2 cellular contexts compared by ENCODE assay signal in genomic region chr13:39072842-39073241, GRCh38.
TF ChIP-seq lines count a peak whose summit lies in the region.

No MANE protein-coding gene starts in this region.

TF ChIP-seq in HepG2, 621 proteins besides CTCF, POLR2A, EP300 and RAD21:
- TF ChIP-seq PAXIP1 (CRISPR knock-in tag; conservative IDR thresholded peaks at IDR 0.05) (no peak), ZNF468 (CRISPR knock-in tag; IDR thresholded peaks at IDR 0.05) (no peak), SMAD3 (CRISPR knock-in tag; IDR thresholded peaks at IDR 0.05) (no peak), ZSCAN22 (CRISPR knock-in tag; IDR thresholded peaks at IDR 0.05) (no peak), PTBP1 (IDR thresholded peaks at IDR 0.05; ENCODE audit: low read depth, low read length, poor library complexity, severe bottlenecking) (no peak), ZNF773 (CRISPR knock-in tag; IDR thresholded peaks at IDR 0.05; ENCODE audit: borderline replicate concordance) (no peak), CBX1 (IDR thresholded peaks at IDR 0.05; ENCODE audit: low read depth) (no peak), NFIC (IDR thresholded peaks at IDR 0.05; ENCODE audit: low read length) (no peak), ZNF7 (CRISPR knock-in tag; IDR thresholded peaks at IDR 0.05) (no peak), ATF7 (IDR thresholded peaks at IDR 0.05) (no peak), ATF7 (CRISPR knock-in tag; IDR thresholded peaks at IDR 0.05) (no peak), ZNF619 (CRISPR knock-in tag; IDR thresholded peaks at IDR 0.05) (no peak), ZC3H13 (CRISPR knock-in tag; IDR thresholded peaks at IDR 0.05) (no peak), ONECUT2 (CRISPR knock-in tag; IDR thresholded peaks at IDR 0.05) (no peak), KDM3A (CRISPR knock-in tag; IDR thresholded peaks at IDR 0.05; ENCODE audit: low read depth) (no peak), KMT2B (CRISPR knock-in tag; IDR thresholded peaks at IDR 0.05) (no peak)
- TF ChIP-seq, protein P1, sequence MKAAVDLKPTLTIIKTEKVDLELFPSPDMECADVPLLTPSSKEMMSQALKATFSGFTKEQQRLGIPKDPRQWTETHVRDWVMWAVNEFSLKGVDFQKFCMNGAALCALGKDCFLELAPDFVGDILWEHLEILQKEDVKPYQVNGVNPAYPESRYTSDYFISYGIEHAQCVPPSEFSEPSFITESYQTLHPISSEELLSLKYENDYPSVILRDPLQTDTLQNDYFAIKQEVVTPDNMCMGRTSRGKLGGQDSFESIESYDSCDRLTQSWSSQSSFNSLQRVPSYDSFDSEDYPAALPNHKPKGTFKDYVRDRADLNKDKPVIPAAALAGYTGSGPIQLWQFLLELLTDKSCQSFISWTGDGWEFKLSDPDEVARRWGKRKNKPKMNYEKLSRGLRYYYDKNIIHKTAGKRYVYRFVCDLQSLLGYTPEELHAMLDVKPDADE (CRISPR knock-in tag; IDR thresholded peaks at IDR 0.05) = no peak
- TF ChIP-seq, protein P2, sequence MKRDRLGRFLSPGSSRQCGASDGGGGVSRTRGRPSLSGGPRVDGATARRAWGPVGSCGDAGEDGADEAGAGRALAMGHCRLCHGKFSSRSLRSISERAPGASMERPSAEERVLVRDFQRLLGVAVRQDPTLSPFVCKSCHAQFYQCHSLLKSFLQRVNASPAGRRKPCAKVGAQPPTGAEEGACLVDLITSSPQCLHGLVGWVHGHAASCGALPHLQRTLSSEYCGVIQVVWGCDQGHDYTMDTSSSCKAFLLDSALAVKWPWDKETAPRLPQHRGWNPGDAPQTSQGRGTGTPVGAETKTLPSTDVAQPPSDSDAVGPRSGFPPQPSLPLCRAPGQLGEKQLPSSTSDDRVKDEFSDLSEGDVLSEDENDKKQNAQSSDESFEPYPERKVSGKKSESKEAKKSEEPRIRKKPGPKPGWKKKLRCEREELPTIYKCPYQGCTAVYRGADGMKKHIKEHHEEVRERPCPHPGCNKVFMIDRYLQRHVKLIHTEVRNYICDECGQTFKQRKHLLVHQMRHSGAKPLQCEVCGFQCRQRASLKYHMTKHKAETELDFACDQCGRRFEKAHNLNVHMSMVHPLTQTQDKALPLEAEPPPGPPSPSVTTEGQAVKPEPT (CRISPR knock-in tag; IDR thresholded peaks at IDR 0.05; ENCODE audit: low read depth) = no peak
- TF ChIP-seq, protein P3, sequence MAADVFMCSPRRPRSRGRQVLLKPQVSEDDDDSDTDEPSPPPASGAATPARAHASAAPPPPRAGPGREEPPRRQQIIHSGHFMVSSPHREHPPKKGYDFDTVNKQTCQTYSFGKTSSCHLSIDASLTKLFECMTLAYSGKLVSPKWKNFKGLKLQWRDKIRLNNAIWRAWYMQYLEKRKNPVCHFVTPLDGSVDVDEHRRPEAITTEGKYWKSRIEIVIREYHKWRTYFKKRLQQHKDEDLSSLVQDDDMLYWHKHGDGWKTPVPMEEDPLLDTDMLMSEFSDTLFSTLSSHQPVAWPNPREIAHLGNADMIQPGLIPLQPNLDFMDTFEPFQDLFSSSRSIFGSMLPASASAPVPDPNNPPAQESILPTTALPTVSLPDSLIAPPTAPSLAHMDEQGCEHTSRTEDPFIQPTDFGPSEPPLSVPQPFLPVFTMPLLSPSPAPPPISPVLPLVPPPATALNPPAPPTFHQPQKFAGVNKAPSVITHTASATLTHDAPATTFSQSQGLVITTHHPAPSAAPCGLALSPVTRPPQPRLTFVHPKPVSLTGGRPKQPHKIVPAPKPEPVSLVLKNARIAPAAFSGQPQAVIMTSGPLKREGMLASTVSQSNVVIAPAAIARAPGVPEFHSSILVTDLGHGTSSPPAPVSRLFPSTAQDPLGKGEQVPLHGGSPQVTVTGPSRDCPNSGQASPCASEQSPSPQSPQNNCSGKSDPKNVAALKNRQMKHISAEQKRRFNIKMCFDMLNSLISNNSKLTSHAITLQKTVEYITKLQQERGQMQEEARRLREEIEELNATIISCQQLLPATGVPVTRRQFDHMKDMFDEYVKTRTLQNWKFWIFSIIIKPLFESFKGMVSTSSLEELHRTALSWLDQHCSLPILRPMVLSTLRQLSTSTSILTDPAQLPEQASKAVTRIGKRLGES (CRISPR knock-in tag; IDR thresholded peaks at IDR 0.05; ENCODE audit: borderline replicate concordance) = no peak
- TF ChIP-seq, protein P4, sequence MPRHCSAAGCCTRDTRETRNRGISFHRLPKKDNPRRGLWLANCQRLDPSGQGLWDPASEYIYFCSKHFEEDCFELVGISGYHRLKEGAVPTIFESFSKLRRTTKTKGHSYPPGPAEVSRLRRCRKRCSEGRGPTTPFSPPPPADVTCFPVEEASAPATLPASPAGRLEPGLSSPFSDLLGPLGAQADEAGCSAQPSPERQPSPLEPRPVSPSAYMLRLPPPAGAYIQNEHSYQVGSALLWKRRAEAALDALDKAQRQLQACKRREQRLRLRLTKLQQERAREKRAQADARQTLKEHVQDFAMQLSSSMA (CRISPR knock-in tag; IDR thresholded peaks at IDR 0.05) = no peak
TF ChIP-seq in HepG2: peak in this region for 0.

TF ChIP-seq in H1, 55 proteins besides CTCF, POLR2A, EP300 and RAD21:
- TF ChIP-seq SIX5 (IDR thresholded peaks at IDR 0.05; ENCODE audit: low read depth, low read length) = no peak
- no peak for TF ChIP-seq CEBPB (IDR thresholded peaks at IDR 0.05; ENCODE audit: low read depth, low read length)
- no peak for TF ChIP-seq SUZ12 (IDR thresholded peaks at IDR 0.05; ENCODE audit: low read length)
- no peak for TF ChIP-seq SP2 (IDR thresholded peaks at IDR 0.05; ENCODE audit: low read length)
- no peak for TF ChIP-seq TAF1 (IDR thresholded peaks at IDR 0.05; ENCODE audit: low read depth, low read length)
- TF ChIP-seq HDAC6 (IDR thresholded peaks at IDR 0.05; ENCODE audit: low read depth, low read length) = no peak
- no peak for TF ChIP-seq ASH2L (IDR thresholded peaks at IDR 0.05; ENCODE audit: low read length)
- no peak for TF ChIP-seq SIRT6 (IDR thresholded peaks at IDR 0.05; ENCODE audit: low read length)
- TF ChIP-seq RBBP5 (IDR thresholded peaks at IDR 0.05; ENCODE audit: borderline replicate concordance, low read depth, low read length) = no peak
- TF ChIP-seq E2F6 (IDR thresholded peaks at IDR 0.05) = no peak
- TF ChIP-seq NRF1 (IDR thresholded peaks at IDR 0.05; ENCODE audit: low read depth, low read length) = no peak
- TF ChIP-seq TCF12 (IDR thresholded peaks at IDR 0.05; ENCODE audit: low read depth, low read length) = no peak
- TF ChIP-seq RFX5 (IDR thresholded peaks at IDR 0.05; ENCODE audit: borderline replicate concordance, low read depth, low read length) = no peak
- no peak for TF ChIP-seq JUND (IDR thresholded peaks at IDR 0.05; ENCODE audit: low read length)
- TF ChIP-seq CHD1 (IDR thresholded peaks at IDR 0.05; ENCODE audit: low read depth, low read length) = no peak
